11 cellular contexts compared by ENCODE assay signal in the genomic region with DNA sequence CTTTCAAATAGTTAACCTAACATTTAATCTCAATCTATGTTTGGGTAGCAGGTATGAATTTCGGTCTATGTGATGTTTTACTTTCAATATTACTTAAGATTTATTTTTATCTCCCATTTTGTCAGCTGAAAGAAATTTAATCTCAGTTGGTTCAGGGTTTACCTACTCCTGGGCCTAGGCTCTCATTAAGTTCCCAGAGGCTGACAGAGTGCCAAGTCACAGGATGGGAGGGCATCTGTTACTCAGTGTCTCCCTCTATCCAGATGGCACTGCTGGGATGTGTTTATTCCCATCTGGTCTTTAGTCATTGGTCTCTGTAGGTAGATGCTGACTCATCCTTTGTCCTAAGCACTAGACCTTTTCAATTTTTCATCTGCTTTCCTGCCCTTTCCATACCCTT.
A peak's percentile ranks its signal among the peaks of the same experiment; 100 is the strongest.
DNase-seq lines count a peak whose midpoint lies in the region; ATAC-seq and TF ChIP-seq lines count a peak whose summit lies in the region.
"Had no signal": no experiment of that assay in that cellular context is flagged by ENCODE, and none has a peak within 500 bp of the region (broad histone marks: within the 10 kb centered on the region; RNA-seq: fewer than 3 reads in every experiment).

No MANE protein-coding gene starts in this region.

- no peaks in the 10 kb centered on the region for H3K4me1 ChIP-seq in body of pancreas
- H3K4me1 ChIP-seq: spleen had no signal

- no peak overlapping the region for H3K4me3 Mint-ChIP-seq in activated CD4-positive, alpha-beta memory T cell treated with anti-CD3 and anti-CD28 coated beads for 36 hours

- peaks cover 5% of the 10 kb centered on the region for H3K4me1 Mint-ChIP-seq in activated CD4-positive, alpha-beta memory T cell treated with anti-CD3 and anti-CD28 coated beads for 36 hours (ENCODE audit: low read depth)

- H3K27ac Mint-ChIP-seq in activated CD4-positive, alpha-beta memory T cell treated with anti-CD3 and anti-CD28 coated beads for 36 hours = no peak overlapping the region

- no peaks in the 10 kb centered on the region for H3K36me3 ChIP-seq in body of pancreas (replicated peaks in 1 of 2; ENCODE audit: insufficient read depth in 1 of 2, low read depth in 2 of 2)
- H3K36me3 ChIP-seq: spleen had no signal

- no peaks in the 10 kb centered on the region for H3K9me3 ChIP-seq in body of pancreas
- H3K9me3 ChIP-seq: spleen had no signal

- no peaks in the 10 kb centered on the region for H3K27me3 ChIP-seq in body of pancreas

- H3K27ac ChIP-seq in body of pancreas = no peak overlapping the region
- H3K27ac ChIP-seq: spleen had no signal

- POLR2A ChIA-PET in activated CD4-positive, alpha-beta memory T cell treated with anti-CD3 and anti-CD28 coated beads for 36 hours (lab: Charles Lee) = no interaction called here

- no peaks in the 10 kb centered on the region for H3K36me3 Mint-ChIP-seq in activated CD4-positive, alpha-beta memory T cell treated with anti-CD3 and anti-CD28 coated beads for 36 hours

- no peak for TF ChIP-seq POLR2A in body of pancreas (IDR thresholded peaks at IDR 0.05)

- TF ChIP-seq CTCF in body of pancreas (IDR thresholded peaks at IDR 0.05) = no peak

- H3K27me3 Mint-ChIP-seq in activated CD4-positive, alpha-beta memory T cell treated with anti-CD3 and anti-CD28 coated beads for 36 hours = peaks cover 2% of the 10 kb centered on the region

- H3K9me3 Mint-ChIP-seq in activated CD4-positive, alpha-beta memory T cell treated with anti-CD3 and anti-CD28 coated beads for 36 hours = no peaks in the 10 kb centered on the region

- intact Hi-C loops in body of pancreas (cut with DNase I) = no loop called here
- intact Hi-C loops in activated CD4-positive, alpha-beta memory T cell treated with anti-CD3 and anti-CD28 coated beads for 36 hours (cut with micrococcal nuclease) = no loop called here

- ATAC-seq in body of pancreas = no peak

- CTCF ChIA-PET in activated CD4-positive, alpha-beta memory T cell treated with anti-CD3 and anti-CD28 coated beads for 36 hours (lab: Charles Lee) = no interaction called here

- 62 to 65% methylated on average over 1 of the region's 1 CpG for WGBS in body of pancreas, 2 donors

- no peak overlapping the region for H3K4me3 ChIP-seq in body of pancreas
- H3K4me3 ChIP-seq: spleen had no signal

- DNase-seq in EL = peak; percentile 53
- DNase-seq in HPDE6-E6E7 (ENCODE audit: extremely low spot score) = peak; percentile 26
- DNase-seq in SW480 (ENCODE audit: low spot score) = peak; percentile 0
- peak; percentile 38 for DNase-seq in iris pigment epithelial cell (ENCODE audit: low read depth)
- DNase-seq in body of pancreas = no peak
- DNase-seq in DMS79 (lab: John Stamatoyannopoulos, UW) = no peak
- no peak for DNase-seq in activated CD4-positive, alpha-beta memory T cell treated with anti-CD3 and anti-CD28 coated beads for 36 hours
- DNase-seq in iPS-NIHi11 (ENCODE audit: low spot score) = no peak
- DNase-seq: activated effector memory CD4-positive, alpha-beta T cell treated with Interleukin-2 at 50 U/mL for 16 hours; NCI-H345; spleen had no signal

Comparison
In these comparisons a context has a peak if more than half of its experiments do, and no peak if none do; other contexts are left out.
1. DNase-seq: peak in EL (single experiment), HPDE6-E6E7 (single experiment), SW480 (single experiment) and iris pigment epithelial cell (single experiment); none in body of pancreas (0 of 4), DMS79 (single experiment), activated CD4-positive, alpha-beta memory T cell treated with anti-CD3 and anti-CD28 coated beads for 36 hours (single experiment) and iPS-NIHi11 (single experiment).